Comparison of ENCODE assay signal across 22 cellular contexts in genomic region chr15:68627476-68627875, GRCh38. TPM values are rescaled to one million over a fixed set of nuclear protein-coding genes. Genes with fewer than 3 reads are reported as not detected.
"Had no signal": no experiment of that assay in that cellular context is flagged by ENCODE, and none has a peak within 500 bp of the region (broad histone marks: within the 10 kb centered on the region; RNA-seq: fewer than 3 reads in every experiment).

No MANE protein-coding gene starts in this region.

- H3K9ac ChIP-seq: neural progenitor cell, parathyroid adenoma had no signal

- ATAC-seq: esophagus mucosa; left cardiac atrium; left lung; mucosa of descending colon; naive thymus-derived CD4-positive, alpha-beta T cell; right lobe of liver; stimulated activated naive CD8-positive, alpha-beta T cell treated with anti-CD3 and anti-CD28 coated beads, Interleukin-15, amount 100 ng/mL, for 72 hours had no signal

- H3K36me3 ChIP-seq: colonic mucosa, left lung, neural progenitor cell, right lobe of liver, suprapubic skin had no signal

- H3K79me2 ChIP-seq: parathyroid adenoma had no signal

- H3K27me3 ChIP-seq: colonic mucosa, left lung, neural progenitor cell, right lobe of liver, suprapubic skin had no signal

- H3K9me3 ChIP-seq: colonic mucosa, left lung, mucosa of descending colon, right lobe of liver, suprapubic skin had no signal

- H3K4me2 ChIP-seq: neural progenitor cell had no signal

- H3K4me3 ChIP-seq: colonic mucosa, left lung, mucosa of descending colon, neural progenitor cell, right lobe of liver, suprapubic skin had no signal

- H3K4me1 ChIP-seq: colonic mucosa, left lung, parathyroid adenoma, right lobe of liver had no signal

- H2AFZ ChIP-seq: neural progenitor cell, parathyroid adenoma had no signal

- DNase-seq: colonic mucosa; effector CD8-positive, alpha-beta T cell; endodermal cell; foreskin melanocyte; kidney; left cardiac atrium; left lung; mesenchymal stem cell; mucosa of descending colon; naive thymus-derived CD4-positive, alpha-beta T cell; right lobe of liver; small intestine; stimulated activated CD4-positive, alpha-beta T cell treated with anti-CD3 and anti-CD28 coated beads, Interleukin-15, amount 100 ng/mL, for 24 hours; stimulated activated CD4-positive, alpha-beta T cell treated with anti-CD3 and anti-CD28 coated beads, Interleukin-2, amount 100 ng/mL, for 48 hours; stimulated activated naive B cell treated with anti-CD40 and anti-IgM and Interleukin-4, amounts not matched to agents 10 μg/mL and 1 μg/mL and 100 μg/mL, for 72 hours; stimulated activated naive CD8-positive, alpha-beta T cell treated with anti-CD3 and anti-CD28 coated beads, Interleukin-15, amount 100 ng/mL, for 72 hours; trophoblast cell had no signal

- H3K27ac ChIP-seq: colonic mucosa, epithelial cell of prostate, left lung, neural progenitor cell, parathyroid adenoma, right lobe of liver, suprapubic skin had no signal

RNA-seq across cellular contexts. Expression of gene CORO2B, which starts 48.7 kb away (rescaled TPM):
- polyA plus RNA-seq: naive thymus-derived CD4-positive, alpha-beta T cell had no signal
